25 cellular contexts compared by ENCODE assay signal in the genomic region with DNA sequence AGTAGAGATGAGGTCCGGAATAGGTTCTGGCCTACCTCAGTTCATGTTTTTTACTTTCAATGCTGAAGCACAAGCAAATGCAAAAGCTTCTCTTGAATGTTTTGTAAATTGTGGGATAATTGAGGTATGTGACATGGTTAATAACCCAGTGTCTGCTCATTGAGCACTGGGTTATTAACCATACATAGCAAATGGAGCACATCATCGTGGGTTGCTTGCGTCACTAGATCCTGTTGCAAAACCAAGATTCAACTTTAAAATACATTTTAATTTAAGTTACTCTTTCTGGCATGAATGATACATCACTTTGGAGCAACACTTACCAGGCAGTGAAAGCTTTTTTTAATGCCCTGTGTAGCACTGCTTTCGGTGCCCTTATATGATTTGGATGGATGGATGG.
"Had no signal": no experiment of that assay in that cellular context is flagged by ENCODE, and none has a peak within 500 bp of the region (broad histone marks: within the 10 kb centered on the region; RNA-seq: fewer than 3 reads in every experiment).

No MANE protein-coding gene starts in this region.

- H3K27ac ChIP-seq: adrenal gland, KMS-11, SK-N-MC, WERI-Rb-1 had no signal

- H3K4me3 ChIP-seq: adrenal gland, breast epithelium, SK-N-MC had no signal

- H3K27me3 ChIP-seq: adrenal gland, breast epithelium had no signal

- H3K9me3 ChIP-seq: adrenal gland, breast epithelium had no signal

- H3K36me3 ChIP-seq: adrenal gland, breast epithelium, WERI-Rb-1 had no signal

- DNase-seq: activated CD4-positive, alpha-beta T cell treated with anti-CD3 and anti-CD28 coated beads for 36 hours; activated CD8-positive, alpha-beta memory T cell treated with anti-CD3 and anti-CD28 coated beads, Interleukin-2, amount 50 U/mL, for 4 hours; activated CD8-positive, alpha-beta T cell treated with anti-CD3 and anti-CD28 coated beads for 36 hours; activated naive CD4-positive, alpha-beta T cell treated with anti-CD3 and anti-CD28 coated beads, Interleukin-2, amount 50 U/mL, for 16 hours; activated naive CD8-positive, alpha-beta T cell treated with anti-CD3 and anti-CD28 coated beads, Interleukin-2, amount 10 ng/mL, durations not matched to agents 7 days and 5 days; activated T-cell treated with anti-CD3 and anti-CD28 coated beads, Interleukin-2, amount 50 U/mL, for 72 hours; adrenal gland; aorta; caudate nucleus; MV-4-11; NCI-H1105; NCI-H1436; NCI-H1694 treated with DMSO at 0.1 percent for 48 hours; NCI-H2029 treated with DMSO at 0.1 percent for 48 hours; NCI-H345; NCI-H510A; NCI-H526 treated with DMSO at 0.1 percent for 48 hours; NCI-H82; RPMI8226; T-cell; T-helper 2 cell; WERI-Rb-1 had no signal
